ENCODE assay signal across 1 cellular context in genomic region chr1:54273092-54273836, GRCh38.
TF ChIP-seq lines count a peak whose summit lies in the region.

No MANE protein-coding gene starts in this region.

TF ChIP-seq in K562, 482 proteins besides CTCF, POLR2A, EP300 and RAD21 (continued from another document and continues in another):
- TF ChIP-seq ZNF644 (tag; IDR thresholded peaks at IDR 0.05; ENCODE audit: low read depth) (no peak), LEF1 (IDR thresholded peaks at IDR 0.05) (peak; percentile 83; the same call in 1 of the 2 replicates), ZFPM2 (CRISPR knock-in tag; IDR thresholded peaks at IDR 0.05) (no peak), HDAC1 (IDR thresholded peaks at IDR 0.05) (peak in 1 of 2 experiments; percentile 84; a peak in 2 of 4 replicates), DPF2 (IDR thresholded peaks at IDR 0.05) (peak; percentile 22; the same call in 1 of the 2 replicates), MAX (CRISPR knock-in tag; IDR thresholded peaks at IDR 0.05) (peak; percentile 60), ZNF224 (CRISPR knock-in tag; IDR thresholded peaks at IDR 0.05) (no peak), CEBPG (CRISPR knock-in tag; IDR thresholded peaks at IDR 0.05) (peak; percentile 39; the same call in 1 of the 2 replicates), CEBPG (tag; conservative IDR thresholded peaks at IDR 0.05 in 1 of 2, IDR thresholded peaks at IDR 0.05 in 1 of 2) (0 out of 4 replicates have a peak, but pooled peaks of 1 of the 2 experiments have one; percentile 18), MYNN (IDR thresholded peaks at IDR 0.05) (peak; percentile 78; the same call in 1 of the 2 replicates), MYNN (CRISPR knock-in tag; IDR thresholded peaks at IDR 0.05) (no peak), ARHGAP35 (IDR thresholded peaks at IDR 0.05; ENCODE audit: partially characterized antibody) (no peak), YY1 (IDR thresholded peaks at IDR 0.05; ENCODE audit: borderline replicate concordance in 1 of 3, control insufficient read depth in 1 of 3, extremely low read depth in 1 of 3, insufficient read depth in 3 of 3, insufficient read length in 1 of 3, insufficient replicate concordance in 2 of 3, low read depth in 1 of 3, low read length in 2 of 3) (peak in 1 of 3 experiments; percentile 19), XRCC5 (IDR thresholded peaks at IDR 0.05; ENCODE audit: low read depth, low read length) (peak; percentile 60; the same call in 1 of the 2 replicates), CREM (IDR thresholded peaks at IDR 0.05; ENCODE audit: low read depth) (peak; percentile 66), DLX4 (CRISPR knock-in tag; IDR thresholded peaks at IDR 0.05) (no peak), NFATC3 (IDR thresholded peaks at IDR 0.05) (peak; percentile 91), MAFK (IDR thresholded peaks at IDR 0.05; ENCODE audit: low read length) (0 out of 2 replicates have a peak, but pooled peaks have one; percentile 30), ARID2 (IDR thresholded peaks at IDR 0.05) (peak; percentile 69), CBX3 (IDR thresholded peaks at IDR 0.05; ENCODE audit: borderline replicate concordance in 1 of 2, low read length in 2 of 2) (peak in 1 of 2 experiments; percentile 97; a peak in 2 of 3 replicates), GABPB1 (CRISPR knock-in tag; IDR thresholded peaks at IDR 0.05) (0 out of 2 replicates have a peak, but pooled peaks have one; percentile 25), CBX5 (IDR thresholded peaks at IDR 0.05; ENCODE audit: borderline replicate concordance, low read depth) (peak; percentile 77; the same call in 1 of the 2 replicates), POLR2G (IDR thresholded peaks at IDR 0.05; ENCODE audit: low read depth, low read length) (peak; percentile 30; the same call in 1 of the 2 replicates), MNT (conservative IDR thresholded peaks at IDR 0.05) (peak; percentile 73 to 80), ZBTB33 (CRISPR knock-in tag; IDR thresholded peaks at IDR 0.05) (peak; percentile 71), ZNF589 (CRISPR knock-in tag; IDR thresholded peaks at IDR 0.05; ENCODE audit: low read depth) (no peak), SIN3A (IDR thresholded peaks at IDR 0.05; ENCODE audit: borderline replicate concordance in 2 of 2, control insufficient read depth in 1 of 2, low read depth in 2 of 2, low read length in 2 of 2) (peak in 1 of 2 experiments; percentile 86; a peak in 1 of 4 replicates), ATF1 (CRISPR knock-in tag; IDR thresholded peaks at IDR 0.05) (no peak), ATF1 (tag; IDR thresholded peaks at IDR 0.05) (peak; percentile 83), NCOR1 (IDR thresholded peaks at IDR 0.05) (peak; percentile 41; the same call in 1 of the 2 replicates), ZEB2 (IDR thresholded peaks at IDR 0.05) (no peak), SOX6 (IDR thresholded peaks at IDR 0.05) (peak; percentile 68), POLR2AphosphoS5 (IDR thresholded peaks at IDR 0.05; ENCODE audit: control insufficient read depth, insufficient read depth, low read depth, low read length) (0 out of 2 replicates have a peak, but pooled peaks have one; percentile 30), SMAD2 (IDR thresholded peaks at IDR 0.05; ENCODE audit: low read depth, low read length) (no peak), RB1 (IDR thresholded peaks at IDR 0.05; ENCODE audit: low read depth) (peak; percentile 48; the same call in 1 of the 2 replicates), MXI1 (IDR thresholded peaks at IDR 0.05; ENCODE audit: low read depth, low read length) (peak; percentile 66; the same call in 1 of the 2 replicates), CREB1 (IDR thresholded peaks at IDR 0.05) (peak; percentile 60), CREB1 (CRISPR knock-in tag; IDR thresholded peaks at IDR 0.05) (no peak), ZC3H11A (IDR thresholded peaks at IDR 0.05; ENCODE audit: low read depth, low read length) (peak; percentile 63; the same call in 1 of the 2 replicates), HLTF (IDR thresholded peaks at IDR 0.05) (no peak), SMC3 (conservative IDR thresholded peaks at IDR 0.05; ENCODE audit: insufficient read depth, low read depth, low read length) (peak; percentile 71), RCOR1 (IDR thresholded peaks at IDR 0.05; ENCODE audit: borderline replicate concordance in 1 of 2, low read depth in 2 of 2, low read length in 2 of 2) (peak; percentile 33 to 86; a peak in 2 of 4 replicates), CBX1 (IDR thresholded peaks at IDR 0.05; ENCODE audit: low read depth) (peak; percentile 50; the same call in 1 of the 2 replicates), CXXC5 (CRISPR knock-in tag; IDR thresholded peaks at IDR 0.05) (peak; percentile 71), CTCFL (IDR thresholded peaks at IDR 0.05; ENCODE audit: borderline replicate concordance, insufficient read depth, low read depth, low read length, poor library complexity, severe bottlenecking) (peak; percentile 22), KDM1A (IDR thresholded peaks at IDR 0.05) (peak in 1 of 2 experiments; percentile 99; a peak in 2 of 4 replicates), SMARCE1 (IDR thresholded peaks at IDR 0.05) (no peak), ZBED1 (IDR thresholded peaks at IDR 0.05) (no peak; the same call in 1 of the 2 replicates), ATF3 (IDR thresholded peaks at IDR 0.05) (peak; percentile 39; the same call in 1 of the 2 replicates), ATF3 (CRISPR knock-in tag; conservative IDR thresholded peaks at IDR 0.05) (no peak), ZNF212 (CRISPR knock-in tag; IDR thresholded peaks at IDR 0.05) (no peak), EP400 (IDR thresholded peaks at IDR 0.05) (peak; percentile 80), RBM22 (IDR thresholded peaks at IDR 0.05; ENCODE audit: low read depth, low read length, poor library complexity, severe bottlenecking) (peak; percentile 52)
- TF ChIP-seq, protein P1, sequence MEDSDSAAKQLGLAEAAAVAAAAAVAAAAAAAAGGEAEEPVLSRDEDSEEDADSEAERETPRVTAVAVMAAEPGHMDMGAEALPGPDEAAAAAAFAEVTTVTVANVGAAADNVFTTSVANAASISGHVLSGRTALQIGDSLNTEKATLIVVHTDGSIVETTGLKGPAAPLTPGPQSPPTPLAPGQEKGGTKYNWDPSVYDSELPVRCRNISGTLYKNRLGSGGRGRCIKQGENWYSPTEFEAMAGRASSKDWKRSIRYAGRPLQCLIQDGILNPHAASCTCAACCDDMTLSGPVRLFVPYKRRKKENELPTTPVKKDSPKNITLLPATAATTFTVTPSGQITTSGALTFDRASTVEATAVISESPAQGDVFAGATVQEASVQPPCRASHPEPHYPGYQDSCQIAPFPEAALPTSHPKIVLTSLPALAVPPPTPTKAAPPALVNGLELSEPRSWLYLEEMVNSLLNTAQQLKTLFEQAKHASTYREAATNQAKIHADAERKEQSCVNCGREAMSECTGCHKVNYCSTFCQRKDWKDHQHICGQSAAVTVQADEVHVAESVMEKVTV (CRISPR knock-in tag; IDR thresholded peaks at IDR 0.05) = 0 out of 2 replicates have a peak, but pooled peaks have one; percentile 46
- TF ChIP-seq, protein P2, sequence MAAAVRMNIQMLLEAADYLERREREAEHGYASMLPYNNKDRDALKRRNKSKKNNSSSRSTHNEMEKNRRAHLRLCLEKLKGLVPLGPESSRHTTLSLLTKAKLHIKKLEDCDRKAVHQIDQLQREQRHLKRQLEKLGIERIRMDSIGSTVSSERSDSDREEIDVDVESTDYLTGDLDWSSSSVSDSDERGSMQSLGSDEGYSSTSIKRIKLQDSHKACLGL (CRISPR knock-in tag; IDR thresholded peaks at IDR 0.05; ENCODE audit: borderline replicate concordance, poor library complexity, severe bottlenecking) = peak; percentile 42
- TF ChIP-seq, protein P3, sequence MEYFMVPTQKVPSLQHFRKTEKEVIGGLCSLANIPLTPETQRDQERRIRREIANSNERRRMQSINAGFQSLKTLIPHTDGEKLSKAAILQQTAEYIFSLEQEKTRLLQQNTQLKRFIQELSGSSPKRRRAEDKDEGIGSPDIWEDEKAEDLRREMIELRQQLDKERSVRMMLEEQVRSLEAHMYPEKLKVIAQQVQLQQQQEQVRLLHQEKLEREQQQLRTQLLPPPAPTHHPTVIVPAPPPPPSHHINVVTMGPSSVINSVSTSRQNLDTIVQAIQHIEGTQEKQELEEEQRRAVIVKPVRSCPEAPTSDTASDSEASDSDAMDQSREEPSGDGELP (CRISPR knock-in tag; IDR thresholded peaks at IDR 0.05; ENCODE audit: borderline replicate concordance) = peak; percentile 99
- TF ChIP-seq, protein P4, sequence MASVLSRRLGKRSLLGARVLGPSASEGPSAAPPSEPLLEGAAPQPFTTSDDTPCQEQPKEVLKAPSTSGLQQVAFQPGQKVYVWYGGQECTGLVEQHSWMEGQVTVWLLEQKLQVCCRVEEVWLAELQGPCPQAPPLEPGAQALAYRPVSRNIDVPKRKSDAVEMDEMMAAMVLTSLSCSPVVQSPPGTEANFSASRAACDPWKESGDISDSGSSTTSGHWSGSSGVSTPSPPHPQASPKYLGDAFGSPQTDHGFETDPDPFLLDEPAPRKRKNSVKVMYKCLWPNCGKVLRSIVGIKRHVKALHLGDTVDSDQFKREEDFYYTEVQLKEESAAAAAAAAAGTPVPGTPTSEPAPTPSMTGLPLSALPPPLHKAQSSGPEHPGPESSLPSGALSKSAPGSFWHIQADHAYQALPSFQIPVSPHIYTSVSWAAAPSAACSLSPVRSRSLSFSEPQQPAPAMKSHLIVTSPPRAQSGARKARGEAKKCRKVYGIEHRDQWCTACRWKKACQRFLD (CRISPR knock-in tag; IDR thresholded peaks at IDR 0.05) = peak; percentile 34; the same call in 1 of the 2 replicates
